ENCODE assay signal across 29 cellular contexts in genomic region chr7:92020636-92021035, GRCh38.
A peak's percentile ranks its signal among the peaks of the same experiment; 100 is the strongest.
DNase-seq lines count a peak whose midpoint lies in the region; ATAC-seq, FAIRE-seq and TF ChIP-seq lines count a peak whose summit lies in the region.
"Had no signal": no experiment of that assay in that cellular context is flagged by ENCODE, and none has a peak within 500 bp of the region (broad histone marks: within the 10 kb centered on the region; RNA-seq: fewer than 3 reads in every experiment).

No MANE protein-coding gene starts in this region.

- H3K4me3 Mint-ChIP-seq in CD8-positive, alpha-beta memory T cell, result no peak overlapping the region
- H3K4me3 Mint-ChIP-seq in astrocyte (ENCODE audit: unreplicated experiment) (no peak overlapping the region), T-cell (no peak overlapping the region), CD14-positive monocyte (no peak overlapping the region)
- H3K4me3 Mint-ChIP-seq: activated CD4-positive, alpha-beta T cell treated with anti-CD3 and anti-CD28 coated beads, Interleukin-2, amount 10 ng/mL, durations not matched to agents 7 days and 5 days; H9; immature natural killer cell; neural progenitor cell; type B pancreatic cell; WTC11 had no signal

- no peak for ATAC-seq in GM19023 (IDR thresholded peaks at IDR 0.05; ENCODE audit: unreplicated experiment)
- ATAC-seq in T-cell (replicated peaks in 1 of 4), result no peak
- ATAC-seq in body of pancreas, result no peak
- ATAC-seq: pancreas, WTC11 had no signal

- POLR2A ChIA-PET in CD8-positive, alpha-beta memory T cell (lab: Charles Lee), result no interaction called here
- POLR2A ChIA-PET in T-cell (lab: Charles Lee), result no interaction called here

- peak overlapping the region in 5 of 8 donors; percentile 1 to 17 (median 3) for H3K27ac Mint-ChIP-seq in CD8-positive, alpha-beta memory T cell
- H3K27ac Mint-ChIP-seq in astrocyte (ENCODE audit: unreplicated experiment), result no peak overlapping the region
- no peak overlapping the region for H3K27ac Mint-ChIP-seq in T-cell
- no peak overlapping the region for H3K27ac Mint-ChIP-seq in CD14-positive monocyte
- H3K27ac Mint-ChIP-seq: activated CD4-positive, alpha-beta T cell treated with anti-CD3 and anti-CD28 coated beads, Interleukin-2, amount 10 ng/mL, durations not matched to agents 7 days and 5 days; immature natural killer cell; neural progenitor cell; type B pancreatic cell; WTC11 had no signal

- peak overlapping the region; percentile 18 for H3K4me2 ChIP-seq in astrocyte (ENCODE audit: low read length)
- H3K4me2 ChIP-seq: KMS-11, neural progenitor cell, smooth muscle cell had no signal

- no peaks in the 10 kb centered on the region for H3K9me3 ChIP-seq in CD8-positive, alpha-beta memory T cell (ENCODE audit: low read length)
- H3K9me3 ChIP-seq in astrocyte (ENCODE audit: insufficient read depth, low read depth, low read length) (no peaks in the 10 kb centered on the region), body of pancreas (no peaks in the 10 kb centered on the region)
- H3K9me3 ChIP-seq: left ventricle myocardium inferior, pancreas, Peyer's patch, right atrium auricular region had no signal

- H3K4me1 ChIP-seq in CD8-positive, alpha-beta memory T cell (ENCODE audit: insufficient read depth, low read length), result no peaks in the 10 kb centered on the region
- H3K4me1 ChIP-seq in astrocyte (ENCODE audit: insufficient read depth, low read length) (peaks cover 11% of the 10 kb centered on the region), body of pancreas (no peaks in the 10 kb centered on the region)
- H3K4me1 ChIP-seq: neural progenitor cell, pancreas, Peyer's patch, right atrium auricular region had no signal

- H3K9me3 Mint-ChIP-seq in CD8-positive, alpha-beta memory T cell, result no peaks in the 10 kb centered on the region
- H3K9me3 Mint-ChIP-seq in astrocyte (ENCODE audit: unreplicated experiment) (no peaks in the 10 kb centered on the region), T-cell (no peaks in the 10 kb centered on the region), CD14-positive monocyte (peaks cover 0 to 2% (median 0%) of the 10 kb centered on the region in 7 donors)
- H3K9me3 Mint-ChIP-seq: activated CD4-positive, alpha-beta T cell treated with anti-CD3 and anti-CD28 coated beads, Interleukin-2, amount 10 ng/mL, durations not matched to agents 7 days and 5 days; type B pancreatic cell had no signal

- H3K4me1 Mint-ChIP-seq in CD8-positive, alpha-beta memory T cell, result peaks cover 0 to 3% (median 0%) of the 10 kb centered on the region in 3 donors
- peaks cover 15% of the 10 kb centered on the region for H3K4me1 Mint-ChIP-seq in astrocyte (ENCODE audit: low read depth, unreplicated experiment)
- no peaks in the 10 kb centered on the region for H3K4me1 Mint-ChIP-seq in T-cell
- H3K4me1 Mint-ChIP-seq in CD14-positive monocyte, result no peaks in the 10 kb centered on the region
- H3K4me1 Mint-ChIP-seq: activated CD4-positive, alpha-beta T cell treated with anti-CD3 and anti-CD28 coated beads, Interleukin-2, amount 10 ng/mL, durations not matched to agents 7 days and 5 days; immature natural killer cell; neural progenitor cell had no signal

- H3K9ac ChIP-seq in astrocyte (ENCODE audit: low read length), result peak overlapping the region; percentile 10
- H3K9ac ChIP-seq: KMS-11, neural progenitor cell had no signal

- H3K79me2 ChIP-seq in astrocyte (ENCODE audit: insufficient read depth, low read length), result no peaks in the 10 kb centered on the region

- H4K20me1 ChIP-seq in astrocyte (ENCODE audit: insufficient read depth, low read length), result no peaks in the 10 kb centered on the region

- FAIRE-seq in H54 (lab: Jason Lieb, UNC), result peak; percentile 67
- FAIRE-seq in astrocyte (lab: Jason Lieb, UNC), result no peak
- FAIRE-seq: pancreas had no signal

- no peak overlapping the region for H2AFZ ChIP-seq in astrocyte (ENCODE audit: low read depth, low read length)
- H2AFZ ChIP-seq: neural progenitor cell had no signal

- no peaks in the 10 kb centered on the region for H3K27me3 ChIP-seq in CD8-positive, alpha-beta memory T cell (ENCODE audit: insufficient read depth, low read length, poor library complexity, severe bottlenecking)
- H3K27me3 ChIP-seq in astrocyte (ENCODE audit: insufficient read depth, low read length), result no peaks in the 10 kb centered on the region
- no peaks in the 10 kb centered on the region for H3K27me3 ChIP-seq in body of pancreas
- H3K27me3 ChIP-seq: brain microvascular endothelial cell, neural progenitor cell, pancreas, Peyer's patch, right atrium auricular region had no signal

- TF ChIP-seq CTCF in astrocyte (IDR thresholded peaks at IDR 0.05; ENCODE audit: insufficient read depth, low read depth, low read length), result no peak
- no peak for TF ChIP-seq CTCF in body of pancreas (IDR thresholded peaks at IDR 0.05)
- TF ChIP-seq CTCF in CD14-positive monocyte (IDR thresholded peaks at IDR 0.05), result no peak

- H3K36me3 Mint-ChIP-seq in CD8-positive, alpha-beta memory T cell, result peaks cover 13 to 73% (median 33%) of the 10 kb centered on the region in 3 donors
- H3K36me3 Mint-ChIP-seq in astrocyte (ENCODE audit: low read depth, unreplicated experiment), result peaks cover 12% of the 10 kb centered on the region
- peaks cover 58% of the 10 kb centered on the region for H3K36me3 Mint-ChIP-seq in T-cell
- H3K36me3 Mint-ChIP-seq in CD14-positive monocyte, result peaks cover 64 to 67% of the 10 kb centered on the region in 2 donors

- no peak overlapping the region for H3K4me3 ChIP-seq in CD8-positive, alpha-beta memory T cell (ENCODE audit: low read length)
- no peak overlapping the region for H3K4me3 ChIP-seq in astrocyte (ENCODE audit: insufficient read depth, low read depth, low read length)
- H3K4me3 ChIP-seq in body of pancreas, result no peak overlapping the region
- H3K4me3 ChIP-seq: left ventricle myocardium inferior, neural progenitor cell, pancreas, Peyer's patch, right atrium auricular region, smooth muscle cell had no signal

- DNase-seq in CD8-positive, alpha-beta memory T cell, result no peak
- DNase-seq in H54 (ENCODE audit: insufficient read length, low spot score) (no peak), astrocyte (ENCODE audit: low read depth) (peak; percentile 27), kidney tubule cell (ENCODE audit: low spot score) (peak; percentile 88), T-cell (no peak), body of pancreas (no peak), CD14-positive monocyte (ENCODE audit: low spot score) (no peak)
- DNase-seq: activated CD4-positive, alpha-beta T cell treated with anti-CD3 and anti-CD28 coated beads, Interleukin-2, amount 10 ng/mL, durations not matched to agents 7 days and 5 days; activated gamma-delta T cell; brain microvascular endothelial cell; DMS79 treated with DMSO at 0.1 percent for 48 hours; H9; immature natural killer cell; left ventricle myocardium inferior; NCI-H1436 treated with DMSO at 0.1 percent for 48 hours; NCI-H345; pancreas; Peyer's patch; SIG-M5; stimulated activated naive CD4-positive, alpha-beta T cell had no signal

- H3K36me3 ChIP-seq in CD8-positive, alpha-beta memory T cell (ENCODE audit: insufficient read depth, low read length), result peaks cover 31% of the 10 kb centered on the region
- H3K36me3 ChIP-seq in astrocyte (ENCODE audit: insufficient read depth, low read length) (peaks cover 19% of the 10 kb centered on the region), body of pancreas (replicated peaks in 1 of 2; ENCODE audit: insufficient read depth in 1 of 2, low read depth in 2 of 2) (peaks cover 0 to 23% of the 10 kb centered on the region in 2 donors)

- TF ChIP-seq POLR2A in H54 (IDR thresholded peaks at IDR 0.05; ENCODE audit: low read depth, low read length) (no peak), body of pancreas (IDR thresholded peaks at IDR 0.05) (no peak)

- H3K27me3 Mint-ChIP-seq in CD8-positive, alpha-beta memory T cell, result no peaks in the 10 kb centered on the region
- H3K27me3 Mint-ChIP-seq in astrocyte (ENCODE audit: low read depth, unreplicated experiment) (no peaks in the 10 kb centered on the region), T-cell (no peaks in the 10 kb centered on the region), CD14-positive monocyte (ENCODE audit: low read depth in 3 of 3) (no peaks in the 10 kb centered on the region)
- H3K27me3 Mint-ChIP-seq: activated CD4-positive, alpha-beta T cell treated with anti-CD3 and anti-CD28 coated beads, Interleukin-2, amount 10 ng/mL, durations not matched to agents 7 days and 5 days; type B pancreatic cell had no signal

- intact Hi-C loops in body of pancreas (cut with DNase I), result no loop called here
- intact Hi-C loops in CD14-positive monocyte (cut with micrococcal nuclease), result no loop called here

- H3K27ac ChIP-seq in CD8-positive, alpha-beta memory T cell (ENCODE audit: low read depth, low read length), result no peak overlapping the region
- H3K27ac ChIP-seq in astrocyte (ENCODE audit: low read depth, low read length), result no peak overlapping the region
- no peak overlapping the region for H3K27ac ChIP-seq in body of pancreas
- H3K27ac ChIP-seq: brain microvascular endothelial cell, C4-2B, HL-60, KMS-11, left ventricle myocardium inferior, neural progenitor cell, pancreas, Peyer's patch, right atrium auricular region had no signal

- CTCF ChIA-PET in CD8-positive, alpha-beta memory T cell (lab: Charles Lee), result no interaction called here
- CTCF ChIA-PET in T-cell (lab: Charles Lee), result no interaction called here

Comparison
In these comparisons a context has a peak if more than half of its experiments do, and no peak if none do; other contexts are left out.
1. DNase-seq: peak in astrocyte (single experiment) and kidney tubule cell (single experiment); none in CD8-positive, alpha-beta memory T cell (0 of 5), H54 (single experiment), T-cell (0 of 34), body of pancreas (0 of 4) and CD14-positive monocyte (single experiment).
2. H3K27ac Mint-ChIP-seq: peak in CD8-positive, alpha-beta memory T cell (5 of 8); none in astrocyte (single experiment), T-cell (0 of 2) and CD14-positive monocyte (0 of 7).